In genomic region chr11:19869466-19869865, GRCh38 we compare ENCODE assay signal across 20 cellular contexts.
DNase-seq lines count a peak whose midpoint lies in the region; FAIRE-seq and TF ChIP-seq lines count a peak whose summit lies in the region.
"Had no signal": no experiment of that assay in that cellular context is flagged by ENCODE, and none has a peak within 500 bp of the region (broad histone marks: within the 10 kb centered on the region; RNA-seq: fewer than 3 reads in every experiment).

No MANE protein-coding gene starts in this region.

- no peak overlapping the region for H3K27ac ChIP-seq in testis
- H3K27ac ChIP-seq: prostate gland had no signal

- H3K4me1 Mint-ChIP-seq in activated naive CD4-positive, alpha-beta T cell treated with anti-CD3 and anti-CD28 coated beads, Interleukin-2, amount 10 ng/mL, durations not matched to agents 7 days and 5 days = no peaks in the 10 kb centered on the region
- H3K4me1 Mint-ChIP-seq: CD14-positive monocyte; stimulated activated naive CD8-positive, alpha-beta T cell treated with anti-CD3 and anti-CD28 coated beads, Interleukin-15, amount 100 ng/mL, for 72 hours had no signal

- intact Hi-C loops in testis (cut with DNase I; ENCODE audit: low total_unique reads) = no loop called here

- H3K9me3 ChIP-seq in testis = no peaks in the 10 kb centered on the region
- H3K9me3 ChIP-seq: prostate gland had no signal

- H3K4me3 ChIP-seq in bronchial epithelial cell (ENCODE audit: low read depth, low read length) = no peak overlapping the region
- no peak overlapping the region for H3K4me3 ChIP-seq in testis
- H3K4me3 ChIP-seq: prostate gland had no signal

- WGBS in testis, 2 donors = 90 to 97% methylated on average over 2 of the region's 2 CpGs

- CTCF ChIA-PET in activated naive CD4-positive, alpha-beta T cell treated with anti-CD3 and anti-CD28 coated beads, Interleukin-2, amount 10 ng/mL, durations not matched to agents 7 days and 5 days (lab: Charles Lee) = no interaction called here

- peaks cover 7% of the 10 kb centered on the region for H3K27me3 Mint-ChIP-seq in activated naive CD4-positive, alpha-beta T cell treated with anti-CD3 and anti-CD28 coated beads, Interleukin-2, amount 10 ng/mL, durations not matched to agents 7 days and 5 days
- H3K27me3 Mint-ChIP-seq: type B pancreatic cell had no signal

- no peaks in the 10 kb centered on the region for H3K9me3 Mint-ChIP-seq in activated naive CD4-positive, alpha-beta T cell treated with anti-CD3 and anti-CD28 coated beads, Interleukin-2, amount 10 ng/mL, durations not matched to agents 7 days and 5 days
- H3K9me3 Mint-ChIP-seq: CD14-positive monocyte; neural crest cell; stimulated activated naive CD8-positive, alpha-beta T cell treated with anti-CD3 and anti-CD28 coated beads, Interleukin-15, amount 100 ng/mL, for 72 hours; type B pancreatic cell had no signal

- no peaks in the 10 kb centered on the region for H3K36me3 ChIP-seq in bronchial epithelial cell (ENCODE audit: control insufficient read depth, insufficient read depth, low read length)
- no peaks in the 10 kb centered on the region for H3K36me3 ChIP-seq in testis (ENCODE audit: low read depth, missing control alignments)
- H3K36me3 ChIP-seq: prostate gland had no signal

- H3K4me3 Mint-ChIP-seq in activated naive CD4-positive, alpha-beta T cell treated with anti-CD3 and anti-CD28 coated beads, Interleukin-2, amount 10 ng/mL, durations not matched to agents 7 days and 5 days = no peak overlapping the region
- H3K4me3 Mint-ChIP-seq: activated naive CD8-positive, alpha-beta T cell; CD14-positive monocyte; neural crest cell; stimulated activated naive CD8-positive, alpha-beta T cell treated with anti-CD3 and anti-CD28 coated beads, Interleukin-15, amount 100 ng/mL, for 72 hours; type B pancreatic cell had no signal

- H3K27ac Mint-ChIP-seq in activated naive CD4-positive, alpha-beta T cell treated with anti-CD3 and anti-CD28 coated beads, Interleukin-2, amount 10 ng/mL, durations not matched to agents 7 days and 5 days = no peak overlapping the region
- H3K27ac Mint-ChIP-seq: activated naive CD8-positive, alpha-beta T cell; CD14-positive monocyte; stimulated activated naive CD8-positive, alpha-beta T cell treated with anti-CD3 and anti-CD28 coated beads, Interleukin-15, amount 100 ng/mL, for 72 hours; type B pancreatic cell had no signal

- H3K27me3 ChIP-seq in bronchial epithelial cell (ENCODE audit: control insufficient read depth, insufficient read depth, low read length) (no peaks in the 10 kb centered on the region), testis (no peaks in the 10 kb centered on the region)

- TF ChIP-seq POLR2A in testis (IDR thresholded peaks at IDR 0.05) = no peak

- FAIRE-seq in bronchial epithelial cell (lab: Jason Lieb, UNC) = peak; percentile 52
- FAIRE-seq: GM12891 had no signal

- H3K36me3 Mint-ChIP-seq in activated naive CD4-positive, alpha-beta T cell treated with anti-CD3 and anti-CD28 coated beads, Interleukin-2, amount 10 ng/mL, durations not matched to agents 7 days and 5 days = no peaks in the 10 kb centered on the region
- H3K36me3 Mint-ChIP-seq: activated naive CD8-positive, alpha-beta T cell; CD14-positive monocyte; type B pancreatic cell had no signal

- peak; percentile 48 for DNase-seq in DMS153 treated with DMSO at 0.1 percent for 48 hours (lab: John Stamatoyannopoulos, UW; ENCODE audit: unreplicated experiment)
- DNase-seq in NCI-H1105 (lab: John Stamatoyannopoulos, UW) = peak; percentile 83
- DNase-seq in NCI-H2196 (lab: John Stamatoyannopoulos, UW; ENCODE audit: unreplicated experiment) = peak; percentile 60
- DNase-seq in bronchial epithelial cell (ENCODE audit: low read depth) = no peak
- no peak for DNase-seq in testis
- no peak for DNase-seq in HT-29 (ENCODE audit: low spot score)
- DNase-seq in activated naive CD4-positive, alpha-beta T cell treated with anti-CD3 and anti-CD28 coated beads, Interleukin-2, amount 10 ng/mL, durations not matched to agents 7 days and 5 days = no peak
- no peak for DNase-seq in kidney glomerular epithelial cell (lab: John Stamatoyannopoulos, UW)
- DNase-seq: activated CD4-positive, alpha-beta T cell treated with anti-CD3 and anti-CD28 coated beads for 4 hours; left ventricle myocardium superior; OCI-M1; Right ventricle myocardium superior; stimulated activated CD4-positive, alpha-beta T cell treated with anti-CD3 and anti-CD28 coated beads, Interleukin-4, amount 100 ng/mL, for 1 hour; stimulated activated naive CD8-positive, alpha-beta T cell treated with anti-CD3 and anti-CD28 coated beads, Interleukin-15, amount 100 ng/mL, for 72 hours had no signal

- TF ChIP-seq CTCF in bronchial epithelial cell (IDR thresholded peaks at IDR 0.05; ENCODE audit: insufficient read depth, low read length, severe bottlenecking) (no peak), testis (IDR thresholded peaks at IDR 0.05) (no peak)

- H3K4me1 ChIP-seq in testis = no peaks in the 10 kb centered on the region
- H3K4me1 ChIP-seq: prostate gland had no signal

Comparison
In these comparisons a context has a peak if more than half of its experiments do, and no peak if none do; other contexts are left out.
1. DNase-seq: peak in DMS153 treated with DMSO at 0.1 percent for 48 hours (single experiment), NCI-H1105 (single experiment) and NCI-H2196 (single experiment); none in bronchial epithelial cell (single experiment), testis (single experiment), HT-29 (single experiment), activated naive CD4-positive, alpha-beta T cell treated with anti-CD3 and anti-CD28 coated beads, Interleukin-2, amount 10 ng/mL, durations not matched to agents 7 days and 5 days (single experiment) and kidney glomerular epithelial cell (single experiment).